Comparison of ENCODE assay signal across 8 cellular contexts in the genomic region with DNA sequence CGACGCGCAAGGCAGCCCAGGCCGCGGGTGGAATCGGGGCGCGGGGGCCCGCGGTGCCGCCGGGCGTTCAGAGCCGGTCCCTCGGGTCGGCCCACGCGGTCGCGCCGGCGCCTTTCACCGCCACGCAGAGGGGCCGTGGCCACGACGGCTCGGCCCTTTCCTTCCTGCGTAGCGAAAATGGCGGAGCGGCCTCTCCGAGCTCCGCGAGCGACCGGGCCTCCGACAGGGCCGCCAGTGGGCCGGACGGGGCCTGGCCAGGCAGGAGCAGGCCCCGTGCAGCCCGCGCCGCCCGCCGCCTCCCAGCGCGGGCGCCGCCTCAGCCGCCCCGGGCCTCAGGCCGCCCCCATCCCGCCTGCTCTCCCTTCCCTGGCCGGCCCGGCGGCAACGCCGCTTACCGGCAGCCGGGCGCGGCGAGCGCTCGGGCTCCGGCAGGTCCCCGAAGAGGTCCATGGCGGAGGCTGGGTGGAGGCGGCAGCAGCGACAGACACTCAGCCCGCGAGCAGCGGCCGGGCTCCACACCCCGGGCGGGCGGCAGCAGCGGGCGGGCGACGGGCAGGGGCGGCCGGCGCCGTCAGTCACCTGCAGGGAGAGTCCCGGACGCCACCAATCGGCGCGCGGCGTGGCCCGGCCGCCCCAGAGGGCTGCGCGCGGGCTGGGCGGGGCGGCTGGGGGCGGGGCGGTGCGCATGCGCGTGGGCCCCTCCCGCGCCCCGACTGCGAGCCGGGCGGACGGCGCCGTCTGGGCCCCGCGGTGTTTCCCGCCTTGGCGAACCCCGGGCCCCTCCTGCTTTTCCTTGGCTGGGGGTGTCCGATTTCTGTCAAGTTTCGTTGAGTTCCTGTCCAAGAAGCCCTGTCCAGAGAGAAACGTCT. TPM values are rescaled to one million over a fixed set of nuclear protein-coding genes. Genes with fewer than 3 reads are reported as not detected.
DNase-seq lines count a peak whose midpoint lies in the region; TF ChIP-seq lines count a peak whose summit lies in the region.

A gene with protein sequence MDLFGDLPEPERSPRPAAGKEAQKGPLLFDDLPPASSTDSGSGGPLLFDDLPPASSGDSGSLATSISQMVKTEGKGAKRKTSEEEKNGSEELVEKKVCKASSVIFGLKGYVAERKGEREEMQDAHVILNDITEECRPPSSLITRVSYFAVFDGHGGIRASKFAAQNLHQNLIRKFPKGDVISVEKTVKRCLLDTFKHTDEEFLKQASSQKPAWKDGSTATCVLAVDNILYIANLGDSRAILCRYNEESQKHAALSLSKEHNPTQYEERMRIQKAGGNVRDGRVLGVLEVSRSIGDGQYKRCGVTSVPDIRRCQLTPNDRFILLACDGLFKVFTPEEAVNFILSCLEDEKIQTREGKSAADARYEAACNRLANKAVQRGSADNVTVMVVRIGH (minus strand): TSS at position 592 of the 869 bp plus-strand sequence. CDS start 142 bp downstream, at position 450.

- H3K9me3 ChIP-seq in ES-I3 (ENCODE audit: control insufficient read depth, insufficient read depth, low read length) = no peaks in the 10 kb centered on the region
- no peaks in the 10 kb centered on the region for H3K9me3 ChIP-seq in stomach smooth muscle (ENCODE audit: control insufficient read depth in 2 of 2, low read length in 2 of 2)

- peak within 1 kb of the TSS; percentile 91 for H3K9ac ChIP-seq in ES-I3 (ENCODE audit: low read depth, low read length)
- H3K9ac ChIP-seq in stomach smooth muscle (ENCODE audit: low read length in 2 of 2) = peak within 1 kb of the TSS; percentile 93

- peak within 1 kb of the TSS; percentile 94 for H3K4me3 Mint-ChIP-seq in neural crest cell

- H3K4me1 ChIP-seq in ES-I3 (ENCODE audit: insufficient read depth, low read length) (no peaks in the 10 kb centered on the region), stomach smooth muscle (ENCODE audit: control insufficient read depth, insufficient read depth, low read length) (peaks cover 32% of the 10 kb centered on the region)

- 0 out of 2 replicates have a peak, but pooled peaks cover 2% of the 10 kb centered on the region for H3K27me3 ChIP-seq in H7 (ENCODE audit: control insufficient read depth, insufficient read depth, low read length)
- H3K27me3 ChIP-seq in stomach smooth muscle (ENCODE audit: control insufficient read depth in 1 of 2, insufficient read depth in 2 of 2, low read length in 2 of 2) = no peaks in the 10 kb centered on the region

- DNase-seq in H7 (peak; percentile 100), M059J (ENCODE audit: low read depth) (peak; percentile 75), SIG-M5 treated with dmso at 0.1 percent for 504 hours (lab: John Stamatoyannopoulos, UW; ENCODE audit: unreplicated experiment) (peak; percentile 88), activated gamma-delta T cell (lab: John Stamatoyannopoulos, UW) (peak; percentile 90), fibroblast of villous mesenchyme (ENCODE audit: low read depth) (peak; percentile 80), neural crest cell (ENCODE audit: low read depth, low spot score) (peak; percentile 75)

- H3K9me3 Mint-ChIP-seq in neural crest cell = peaks cover 9% of the 10 kb centered on the region

- peaks cover 7% of the 10 kb centered on the region for H3K27me3 Mint-ChIP-seq in neural crest cell (ENCODE audit: low read depth)

- TF ChIP-seq CTCF in fibroblast of villous mesenchyme (IDR thresholded peaks at IDR 0.05; ENCODE audit: insufficient read depth, low read depth, low read length) (no peak), neural crest cell (conservative IDR thresholded peaks at IDR 0.05) (no peak)

- H3K4me3 ChIP-seq in H7 (ENCODE audit: insufficient read depth, low read depth, low read length) (peak within 1 kb of the TSS; percentile 68), fibroblast of villous mesenchyme (ENCODE audit: low read depth, low read length) (peak within 1 kb of the TSS; percentile 62), stomach smooth muscle (ENCODE audit: low read length in 2 of 2) (peak within 1 kb of the TSS; percentile 82 to 85)

- H3K27ac Mint-ChIP-seq in neural crest cell (ENCODE audit: unreplicated experiment) = peak within 1 kb of the TSS; percentile 93

- peak within 1 kb of the TSS; percentile 82 for H3K27ac ChIP-seq in stomach smooth muscle (ENCODE audit: low read length)

- H3K4me1 Mint-ChIP-seq in neural crest cell = peaks cover 41% of the 10 kb centered on the region

- H3K36me3 Mint-ChIP-seq in neural crest cell (ENCODE audit: low read depth) = peaks cover 13% of the 10 kb centered on the region

- H3K36me3 ChIP-seq in ES-I3 (ENCODE audit: insufficient read depth, low read length) = no peaks in the 10 kb centered on the region
- H3K36me3 ChIP-seq in H7 (replicated peaks; ENCODE audit: control insufficient read depth, insufficient read depth, low read length) = no peaks in the 10 kb centered on the region
- no peaks in the 10 kb centered on the region for H3K36me3 ChIP-seq in stomach smooth muscle (ENCODE audit: control insufficient read depth in 2 of 2, insufficient read depth in 2 of 2, low read length in 2 of 2)

RNA-seq across cellular contexts. Expression of the gene that starts here (rescaled TPM):
- 12.8 and 18.5 TPM in 2 replicates for total RNA-seq in H7 (2014; rRNA removed; shearing (Covaris generic))
- 8.8 and 19.5 TPM in 2 replicates for total RNA-seq in M059J (2014; rRNA removed; shearing (Covaris generic))
- total RNA-seq in fibroblast of villous mesenchyme = 21.6 and 22.5 TPM in 2 replicates
- total RNA-seq in neural crest cell = 63.2 and 65.8 TPM in 2 replicates

Comparison
In these comparisons a context has a peak if more than half of its experiments do, and no peak if none do; other contexts are left out.
1. Peak in every context shown above with its lines: DNase-seq, H3K4me3 ChIP-seq and H3K27ac ChIP-seq.